16 cellular contexts compared by ENCODE assay signal in the genomic region with DNA sequence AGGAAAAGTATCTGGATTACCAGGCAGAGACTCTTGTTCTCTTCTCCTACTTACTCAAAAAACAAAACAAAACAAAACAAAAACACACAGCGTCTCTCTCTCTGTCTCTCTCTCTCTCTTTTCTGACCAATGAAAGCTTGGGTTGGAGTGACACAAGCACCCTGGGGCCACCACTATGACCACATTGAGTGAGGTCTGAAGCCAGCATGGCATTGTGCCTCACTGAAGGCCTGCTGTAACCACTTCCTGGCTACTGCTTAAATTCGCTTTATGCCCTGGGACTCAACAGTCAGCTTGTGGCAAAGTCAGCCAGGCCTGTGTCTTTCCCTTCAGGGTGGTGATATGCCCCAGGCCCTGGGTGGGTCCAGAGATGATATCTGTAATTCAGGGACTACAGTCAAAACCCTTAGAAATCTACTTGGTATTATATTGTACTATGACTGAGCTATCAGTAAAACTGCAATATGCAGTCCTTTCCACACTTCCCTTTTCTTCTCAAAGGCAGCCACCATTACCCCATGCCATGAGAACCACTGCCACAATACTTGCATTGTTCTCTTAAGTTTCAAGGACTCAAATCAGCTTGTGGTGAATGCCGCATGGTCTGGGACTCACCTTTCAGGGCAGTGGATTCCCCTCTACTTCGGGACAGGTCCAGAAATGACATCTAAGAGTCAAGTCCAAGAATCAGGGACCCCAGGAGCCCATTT.
"Had no signal": no experiment of that assay in that cellular context is flagged by ENCODE, and none has a peak within 500 bp of the region (broad histone marks: within the 10 kb centered on the region; RNA-seq: fewer than 3 reads in every experiment).

No MANE protein-coding gene starts in this region.

- H3K27ac ChIP-seq: epithelial cell of prostate, esophagus muscularis mucosa, gastroesophageal sphincter, neutrophil, right atrium auricular region, uterus had no signal

- DNase-seq: effector memory CD8-positive, alpha-beta T cell; glutamatergic neuron; islet precursor cell; mammary epithelial cell; naive thymus-derived CD4-positive, alpha-beta T cell; small intestine; stimulated activated CD4-positive, alpha-beta T cell treated with anti-CD3 and anti-CD28 coated beads, Interleukin-2, amount 100 ng/mL, for 48 hours; stimulated activated naive CD4-positive, alpha-beta T cell treated with Interleukin-2 at 50 U/mL for 16 hours; uterus had no signal

- H3K27me3 Mint-ChIP-seq: effector memory CD8-positive, alpha-beta T cell; naive thymus-derived CD4-positive, alpha-beta T cell; type B pancreatic cell had no signal

- H3K36me3 Mint-ChIP-seq: naive thymus-derived CD4-positive, alpha-beta T cell; type B pancreatic cell had no signal

- H3K4me3 ChIP-seq: esophagus muscularis mucosa, gastroesophageal sphincter, right atrium auricular region, uterus had no signal

- H3K27ac Mint-ChIP-seq: effector memory CD8-positive, alpha-beta T cell; naive thymus-derived CD4-positive, alpha-beta T cell; type B pancreatic cell had no signal

- H3K9me3 Mint-ChIP-seq: type B pancreatic cell had no signal

- H3K4me3 Mint-ChIP-seq: effector memory CD8-positive, alpha-beta T cell; naive thymus-derived CD4-positive, alpha-beta T cell; type B pancreatic cell had no signal

- H3K4me1 Mint-ChIP-seq: naive thymus-derived CD4-positive, alpha-beta T cell had no signal

- ATAC-seq: effector memory CD8-positive, alpha-beta T cell; gastroesophageal sphincter; left lobe of liver; naive thymus-derived CD4-positive, alpha-beta T cell had no signal
